In the genomic region with DNA sequence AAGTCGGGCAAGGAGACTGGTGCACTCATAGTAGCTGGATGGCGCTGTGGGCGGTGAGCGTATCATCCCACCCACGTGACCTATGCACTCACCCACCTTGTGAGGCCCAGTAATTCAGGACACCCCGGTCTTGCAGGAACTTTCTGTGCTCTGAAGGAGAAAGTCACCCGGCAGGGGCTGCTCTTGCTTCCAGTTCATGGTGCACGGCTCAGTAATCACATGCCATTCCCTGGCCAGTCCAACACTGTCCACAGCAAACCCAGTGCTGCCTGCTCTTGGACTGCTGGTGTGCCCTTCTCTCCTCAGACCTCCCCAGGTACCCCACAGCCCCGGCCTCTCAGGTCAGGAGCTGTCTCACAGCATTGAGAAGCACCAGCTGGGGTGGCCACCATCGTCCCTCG, we compare ENCODE assay signal across 1 cellular context.
TF ChIP-seq lines count a peak whose summit lies in the region.

No MANE protein-coding gene starts in this region.

TF ChIP-seq in K562, 482 proteins besides CTCF, POLR2A, EP300 and RAD21:
- TF ChIP-seq MEF2D (tag; conservative IDR thresholded peaks at IDR 0.05; ENCODE audit: low read depth) = no peak
- TF ChIP-seq ZNF124 (CRISPR knock-in tag; IDR thresholded peaks at IDR 0.05) = no peak
- TF ChIP-seq PHB (CRISPR knock-in tag; IDR thresholded peaks at IDR 0.05) = no peak
- TF ChIP-seq, protein P1, sequence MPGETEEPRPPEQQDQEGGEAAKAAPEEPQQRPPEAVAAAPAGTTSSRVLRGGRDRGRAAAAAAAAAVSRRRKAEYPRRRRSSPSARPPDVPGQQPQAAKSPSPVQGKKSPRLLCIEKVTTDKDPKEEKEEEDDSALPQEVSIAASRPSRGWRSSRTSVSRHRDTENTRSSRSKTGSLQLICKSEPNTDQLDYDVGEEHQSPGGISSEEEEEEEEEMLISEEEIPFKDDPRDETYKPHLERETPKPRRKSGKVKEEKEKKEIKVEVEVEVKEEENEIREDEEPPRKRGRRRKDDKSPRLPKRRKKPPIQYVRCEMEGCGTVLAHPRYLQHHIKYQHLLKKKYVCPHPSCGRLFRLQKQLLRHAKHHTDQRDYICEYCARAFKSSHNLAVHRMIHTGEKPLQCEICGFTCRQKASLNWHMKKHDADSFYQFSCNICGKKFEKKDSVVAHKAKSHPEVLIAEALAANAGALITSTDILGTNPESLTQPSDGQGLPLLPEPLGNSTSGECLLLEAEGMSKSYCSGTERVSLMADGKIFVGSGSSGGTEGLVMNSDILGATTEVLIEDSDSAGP (CRISPR knock-in tag; IDR thresholded peaks at IDR 0.05) = no peak
- TF ChIP-seq SRSF3 (IDR thresholded peaks at IDR 0.05; ENCODE audit: insufficient read depth, low read length) = no peak
- no peak for TF ChIP-seq NR4A1 (CRISPR knock-in tag; IDR thresholded peaks at IDR 0.05)
- no peak for TF ChIP-seq NR4A1 (tag; IDR thresholded peaks at IDR 0.05)
